Comparison of ENCODE assay signal across 23 cellular contexts in genomic region chr5:120528609-120529008, GRCh38.
DNase-seq lines count a peak whose midpoint lies in the region; ATAC-seq and TF ChIP-seq lines count a peak whose summit lies in the region.
"Had no signal": no experiment of that assay in that cellular context is flagged by ENCODE, and none has a peak within 500 bp of the region (broad histone marks: within the 10 kb centered on the region; RNA-seq: fewer than 3 reads in every experiment).

No MANE protein-coding gene starts in this region.

- H3K27ac Mint-ChIP-seq in activated naive CD4-positive, alpha-beta T cell treated with anti-CD3 and anti-CD28 coated beads, Interleukin-2, amount 50 U/mL, for 72 hours: no peak overlapping the region
- H3K27ac Mint-ChIP-seq: B cell, CD14-positive monocyte, H9, T-cell had no signal

- DNase-seq in NCI-H82 (lab: John Stamatoyannopoulos, UW): peak; percentile 1
- DNase-seq in NCI-H82 treated with DMSO at 0.1 percent for 48 hours (lab: John Stamatoyannopoulos, UW; ENCODE audit: unreplicated experiment): no peak
- no peak for DNase-seq in PC-9
- DNase-seq in fibroblast of villous mesenchyme (ENCODE audit: low read depth): peak; percentile 30
- no peak for DNase-seq in activated naive CD4-positive, alpha-beta T cell treated with anti-CD3 and anti-CD28 coated beads, Interleukin-2, amount 50 U/mL, for 72 hours (ENCODE audit: low spot score in 2 of 2)
- no peak for DNase-seq in SKM-1 (lab: John Stamatoyannopoulos, UW; ENCODE audit: unreplicated experiment)
- DNase-seq in sciatic nerve (ENCODE audit: low spot score): no peak
- DNase-seq: GF-D8, H9, MV-4-11, NCI-H1417, NCI-H1694 treated with DMSO at 0.1 percent for 48 hours, NCI-H2081 treated with DMSO at 0.1 percent for 48 hours, NCI-H2171 treated with DMSO at 0.1 percent for 48 hours, NCI-H524 treated with DMSO at 0.1 percent for 48 hours, PC-3, RPMI8226, SHP77, T-cell had no signal

- TF ChIP-seq CTCF in PC-9 (conservative IDR thresholded peaks at IDR 0.05) (no peak), fibroblast of villous mesenchyme (IDR thresholded peaks at IDR 0.05; ENCODE audit: insufficient read depth, low read depth, low read length) (no peak)

- peaks cover 7 to 9% of the 10 kb centered on the region in 2 donors for H3K9me3 Mint-ChIP-seq in activated naive CD4-positive, alpha-beta T cell treated with anti-CD3 and anti-CD28 coated beads, Interleukin-2, amount 50 U/mL, for 72 hours
- H3K9me3 Mint-ChIP-seq: CD14-positive monocyte, H9 had no signal

- no peak overlapping the region for H3K4me3 ChIP-seq in PC-9
- no peak overlapping the region for H3K4me3 ChIP-seq in fibroblast of villous mesenchyme (ENCODE audit: low read depth, low read length)

- intact Hi-C loops in PC-9 (cut with micrococcal nuclease; ENCODE audit: unreplicated experiment) (no loop called here), sciatic nerve (cut with DNase I) (no loop called here)

- no peaks in the 10 kb centered on the region for H3K9me3 ChIP-seq in PC-9 (ENCODE audit: insufficient read depth, low read depth)

- BruUV-seq in PC-9 (replicated peaks; lab: Mats Ljungman, UMichigan): no TSS peak

- H3K36me3 Mint-ChIP-seq in activated naive CD4-positive, alpha-beta T cell treated with anti-CD3 and anti-CD28 coated beads, Interleukin-2, amount 50 U/mL, for 72 hours: no peaks in the 10 kb centered on the region
- H3K36me3 Mint-ChIP-seq: CD14-positive monocyte, T-cell had no signal

- POLR2A ChIA-PET in PC-9 (lab: Charles Lee; ENCODE audit: unreplicated experiment): no interaction called here

- no peaks in the 10 kb centered on the region for H3K9me2 ChIP-seq in PC-9 (ENCODE audit: insufficient read depth)

- CTCF ChIA-PET in PC-9 (lab: Charles Lee): no interaction called here

- no peaks in the 10 kb centered on the region for H3K36me3 ChIP-seq in PC-9 (ENCODE audit: low read depth)

- no peaks in the 10 kb centered on the region for H3K4me1 ChIP-seq in PC-9 (replicated peaks; ENCODE audit: insufficient read depth)

- 0 out of 2 replicates have a peak overlapping the region, but pooled peaks have one; percentile 22 for H2AFZ ChIP-seq in PC-9

- no peaks in the 10 kb centered on the region for H3F3A ChIP-seq in PC-9 (ENCODE audit: insufficient read depth, low read depth)

- no peaks in the 10 kb centered on the region for H3K27me3 ChIP-seq in PC-9 (ENCODE audit: insufficient read depth, low read depth)

- no peaks in the 10 kb centered on the region for H3K79me2 ChIP-seq in PC-9 (ENCODE audit: low read depth)

- no peak overlapping the region for H3K27ac ChIP-seq in PC-9
- H3K27ac ChIP-seq: 22Rv1 had no signal

- ATAC-seq in activated naive CD4-positive, alpha-beta T cell treated with anti-CD3 and anti-CD28 coated beads, Interleukin-2, amount 50 U/mL, for 72 hours: no peak
- ATAC-seq in HG03039 (IDR thresholded peaks at IDR 0.05; ENCODE audit: unreplicated experiment) (no peak), sciatic nerve (no peak)
- ATAC-seq: PC-3, T-cell had no signal

- no peaks in the 10 kb centered on the region for H4K20me1 ChIP-seq in PC-9 (ENCODE audit: insufficient read depth)

- H3K4me2 ChIP-seq in PC-9: no peak overlapping the region

Comparison
In these comparisons a context has a peak if more than half of its experiments do, and no peak if none do; other contexts are left out.
1. DNase-seq: peak in NCI-H82 (single experiment) and fibroblast of villous mesenchyme (single experiment); none in NCI-H82 treated with DMSO at 0.1 percent for 48 hours (single experiment), PC-9 (0 of 2), activated naive CD4-positive, alpha-beta T cell treated with anti-CD3 and anti-CD28 coated beads, Interleukin-2, amount 50 U/mL, for 72 hours (0 of 2), SKM-1 (single experiment) and sciatic nerve (single experiment).